Comparison of ENCODE assay signal across 10 cellular contexts in genomic region chr2:120825370-120826259, GRCh38.
DNase-seq lines count a peak whose midpoint lies in the region; ATAC-seq and TF ChIP-seq lines count a peak whose summit lies in the region.
"Had no signal": no experiment of that assay in that cellular context is flagged by ENCODE, and none has a peak within 500 bp of the region (broad histone marks: within the 10 kb centered on the region; RNA-seq: fewer than 3 reads in every experiment).

No MANE protein-coding gene starts in this region.

- H3K4me1 Mint-ChIP-seq in GM23338: peaks cover 70% of the 10 kb centered on the region
- H3K4me1 Mint-ChIP-seq in glutamatergic neuron (ENCODE audit: low read depth, unreplicated experiment): peaks cover 28% of the 10 kb centered on the region
- no peaks in the 10 kb centered on the region for H3K4me1 Mint-ChIP-seq in activated T-cell treated with anti-CD3 and anti-CD28 coated beads, Interleukin-2, amount 50 U/mL, for 72 hours (ENCODE audit: low read depth)

- H3K27me3 Mint-ChIP-seq in GM23338 (ENCODE audit: insufficient read depth, low read depth, poor library complexity) (no peaks in the 10 kb centered on the region), glutamatergic neuron (ENCODE audit: unreplicated experiment) (peaks cover 6% of the 10 kb centered on the region)
- H3K27me3 Mint-ChIP-seq in activated T-cell treated with anti-CD3 and anti-CD28 coated beads, Interleukin-2, amount 50 U/mL, for 72 hours (ENCODE audit: low read depth): no peaks in the 10 kb centered on the region

- H3K4me2 ChIP-seq in GM23338: peak overlapping the region; percentile 57; the same call in 1 of the 2 replicates

- no peak for TF ChIP-seq CTCF in GM23338 (conservative IDR thresholded peaks at IDR 0.05; ENCODE audit: low read depth in 2 of 2)
- TF ChIP-seq CTCF in glutamatergic neuron (IDR thresholded peaks at IDR 0.05; ENCODE audit: partially characterized antibody, unreplicated experiment): no peak
- no peak for TF ChIP-seq CTCF in psoas muscle (IDR thresholded peaks at IDR 0.05)

- DNase-seq in GM23338 (ENCODE audit: low spot score): no peak
- peak; percentile 59 for DNase-seq in SK-N-DZ (ENCODE audit: low spot score)
- DNase-seq in glutamatergic neuron: peak; percentile 32
- peak; percentile 59 to 86 for DNase-seq in psoas muscle
- DNase-seq in activated T-cell treated with anti-CD3 and anti-CD28 coated beads, Interleukin-2, amount 50 U/mL, for 72 hours: no peak
- no peak for DNase-seq in activated CD4-positive, alpha-beta T cell treated with anti-CD3 and anti-CD28 coated beads for 48 hours
- no peak for DNase-seq in OCI-M2 (lab: John Stamatoyannopoulos, UW; ENCODE audit: unreplicated experiment)
- DNase-seq: activated naive CD4-positive, alpha-beta T cell treated with anti-CD3 and anti-CD28 coated beads for 36 hours; stimulated activated CD8-positive, alpha-beta memory T cell treated with anti-CD3 and anti-CD28 coated beads, Interleukin-4, amount 100 ng/mL, for 48 hours had no signal

- peak; percentile 57 for ATAC-seq in GM23338
- peak; percentile 63 to 84 (median 74) for ATAC-seq in psoas muscle
- ATAC-seq in GM18907 (IDR thresholded peaks at IDR 0.05; ENCODE audit: unreplicated experiment): no peak
- no peak for ATAC-seq in activated T-cell treated with anti-CD3 and anti-CD28 coated beads, Interleukin-2, amount 50 U/mL, for 72 hours (replicated peaks in 1 of 2)

- H3K9me2 ChIP-seq in GM23338 (ENCODE audit: insufficient read depth): no peaks in the 10 kb centered on the region

- 0 out of 3 replicates have a peak overlapping the region, but pooled peaks have one; percentile 18 for H3K4me3 Mint-ChIP-seq in GM23338
- H3K4me3 Mint-ChIP-seq in glutamatergic neuron (ENCODE audit: unreplicated experiment): no peak overlapping the region
- no peak overlapping the region for H3K4me3 Mint-ChIP-seq in activated T-cell treated with anti-CD3 and anti-CD28 coated beads, Interleukin-2, amount 50 U/mL, for 72 hours
- H3K4me3 Mint-ChIP-seq: activated naive CD4-positive, alpha-beta T cell treated with anti-CD3 and anti-CD28 coated beads for 36 hours had no signal

- H3K27me3 ChIP-seq in GM23338 (ENCODE audit: insufficient read depth) (no peaks in the 10 kb centered on the region), psoas muscle (ENCODE audit: insufficient read depth in 3 of 3, low read length in 2 of 3) (peaks cover 0 to 3% (median 0%) of the 10 kb centered on the region in 3 donors)

- peak overlapping the region; percentile 39; the same call in 1 of the 2 replicates for H3K27ac ChIP-seq in GM23338 (ENCODE audit: low read depth)
- H3K27ac ChIP-seq in psoas muscle: no peak overlapping the region

- intact Hi-C loops in psoas muscle (cut with DNase I): no loop called here

- H3K4me1 ChIP-seq in GM23338 (ENCODE audit: insufficient read depth) (peaks cover 47% of the 10 kb centered on the region), psoas muscle (no peaks in the 10 kb centered on the region)

- H3K9me3 Mint-ChIP-seq in GM23338 (no peaks in the 10 kb centered on the region), glutamatergic neuron (ENCODE audit: unreplicated experiment) (peaks cover 2% of the 10 kb centered on the region)
- no peaks in the 10 kb centered on the region for H3K9me3 Mint-ChIP-seq in activated T-cell treated with anti-CD3 and anti-CD28 coated beads, Interleukin-2, amount 50 U/mL, for 72 hours
- H3K9me3 Mint-ChIP-seq: activated naive CD4-positive, alpha-beta T cell treated with anti-CD3 and anti-CD28 coated beads for 36 hours had no signal

- H3K36me3 Mint-ChIP-seq in GM23338 (ENCODE audit: low read depth): peaks cover 3% of the 10 kb centered on the region; the same call in 1 of the 3 replicates
- no peaks in the 10 kb centered on the region for H3K36me3 Mint-ChIP-seq in glutamatergic neuron (ENCODE audit: unreplicated experiment)
- H3K36me3 Mint-ChIP-seq in activated T-cell treated with anti-CD3 and anti-CD28 coated beads, Interleukin-2, amount 50 U/mL, for 72 hours (ENCODE audit: insufficient read depth in 2 of 2): no peaks in the 10 kb centered on the region

- H2AFZ ChIP-seq in GM23338: no peak overlapping the region

- no peaks in the 10 kb centered on the region for H3K36me3 ChIP-seq in GM23338 (ENCODE audit: insufficient read depth)
- H3K36me3 ChIP-seq in psoas muscle (ENCODE audit: insufficient read depth in 1 of 2, low read depth in 1 of 2): no peaks in the 10 kb centered on the region

- H3K9me3 ChIP-seq in psoas muscle: no peaks in the 10 kb centered on the region

- H3K27ac Mint-ChIP-seq in GM23338 (peak overlapping the region; percentile 87), glutamatergic neuron (ENCODE audit: unreplicated experiment) (peak overlapping the region; percentile 53)
- H3K27ac Mint-ChIP-seq in activated T-cell treated with anti-CD3 and anti-CD28 coated beads, Interleukin-2, amount 50 U/mL, for 72 hours: no peak overlapping the region
- H3K27ac Mint-ChIP-seq: activated naive CD4-positive, alpha-beta T cell treated with anti-CD3 and anti-CD28 coated beads for 36 hours had no signal

- 30 to 35% (median 34%) methylated on average over 13 of the region's 13 CpGs for WGBS in psoas muscle, 3 donors

- H4K20me1 ChIP-seq in GM23338 (replicated peaks; ENCODE audit: insufficient read depth): peaks cover 16% of the 10 kb centered on the region

- H3K4me3 ChIP-seq in GM23338 (no peak overlapping the region), psoas muscle (no peak overlapping the region)

- H3K79me2 ChIP-seq in GM23338 (replicated peaks; ENCODE audit: insufficient read depth): peaks cover 79% of the 10 kb centered on the region

- no peaks in the 10 kb centered on the region for H3F3A ChIP-seq in GM23338 (replicated peaks; ENCODE audit: low read depth)

TF ChIP-seq in GM23338, 12 proteins besides CTCF, POLR2A, EP300 and RAD21:
- no peak for TF ChIP-seq ZNF114 (CRISPR knock-in tag; IDR thresholded peaks at IDR 0.05)
- TF ChIP-seq EZH2phosphoT487 (IDR thresholded peaks at IDR 0.05; ENCODE audit: unreplicated experiment): no peak
- TF ChIP-seq CREB1 (CRISPR knock-in tag; IDR thresholded peaks at IDR 0.05; ENCODE audit: low read depth): no peak
- TF ChIP-seq POLR2AphosphoS5 (IDR thresholded peaks at IDR 0.05; ENCODE audit: low read depth): no peak

Comparison
In these comparisons a context has a peak if more than half of its experiments do, and no peak if none do; other contexts are left out.
1. ATAC-seq: peak in GM23338 (single experiment) and psoas muscle (4 of 4); none in GM18907 (single experiment) and activated T-cell treated with anti-CD3 and anti-CD28 coated beads, Interleukin-2, amount 50 U/mL, for 72 hours (0 of 2).
2. DNase-seq: peak in SK-N-DZ (single experiment), glutamatergic neuron (single experiment) and psoas muscle (2 of 2); none in GM23338 (single experiment), activated T-cell treated with anti-CD3 and anti-CD28 coated beads, Interleukin-2, amount 50 U/mL, for 72 hours (0 of 2), activated CD4-positive, alpha-beta T cell treated with anti-CD3 and anti-CD28 coated beads for 48 hours (single experiment) and OCI-M2 (single experiment).